In genomic region chr19:38907670-38908069, GRCh38 we compare ENCODE assay signal across 23 cellular contexts. TPM values are rescaled to one million over a fixed set of nuclear protein-coding genes. Genes with fewer than 3 reads are reported as not detected.
DNase-seq lines count a peak whose midpoint lies in the region; ATAC-seq and TF ChIP-seq lines count a peak whose summit lies in the region.
"Had no signal": no experiment of that assay in that cellular context is flagged by ENCODE, and none has a peak within 500 bp of the region (broad histone marks: within the 10 kb centered on the region; RNA-seq: fewer than 3 reads in every experiment).

No MANE protein-coding gene starts in this region.

- H3F3A ChIP-seq in SK-N-SH (replicated peaks; ENCODE audit: insufficient read depth), result no peaks in the 10 kb centered on the region

- ATAC-seq in effector memory CD8-positive, alpha-beta T cell (replicated peaks), result no peak
- ATAC-seq in stimulated activated effector memory CD8-positive, alpha-beta T cell treated with anti-CD3 and anti-CD28 coated beads, Interleukin-12 subunit alpha, Interleukin-12 subunit beta, amount 100 ng/mL, for 72 hours, result no peak
- ATAC-seq in activated T-helper 17 cell treated with anti-CD3 and anti-CD28 coated beads, Interleukin-2, amount 50 U/mL, for 72 hours (replicated peaks), result no peak
- ATAC-seq in HG03520 (IDR thresholded peaks at IDR 0.05; ENCODE audit: unreplicated experiment), result no peak
- ATAC-seq: HepG2, K562 had no signal

- CTCF ChIA-PET in activated naive CD4-positive, alpha-beta T cell treated with anti-CD3 and anti-CD28 coated beads, Interleukin-2, amount 10 ng/mL, durations not matched to agents 7 days and 5 days (lab: Charles Lee), result interaction anchor here (0.7 kb wide), 1 partner anchor 391 kb away, joined by 3 read pairs; no protein-coding TSS in a partner anchor
- CTCF ChIA-PET in activated naive CD4-positive, alpha-beta T cell treated with anti-CD3 and anti-CD28 coated beads for 36 hours (lab: Charles Lee), result interaction anchor here (1.2 kb wide), 1 partner anchor 22 kb away, joined by 7 read pairs; the partner anchor contains the start of genes MRPS12 and SARS2
- CTCF ChIA-PET in SK-N-SH (lab: Yijun Ruan, JAX), result interaction anchor here (1.0 to 2.3 kb wide), 2 partner anchors 21 to 22 kb away, joined by 3 to 10 read pairs; partner anchors contain the start of genes MRPS12 and SARS2

- H3K36me3 ChIP-seq in H7 (replicated peaks; ENCODE audit: control insufficient read depth, insufficient read depth, low read length) (peaks cover 5% of the 10 kb centered on the region), SK-N-SH (replicated peaks in 1 of 2; ENCODE audit: control insufficient read depth in 1 of 2, insufficient read depth in 2 of 2, low read length in 1 of 2) (peaks cover 0 to 12% of the 10 kb centered on the region in 2 experiments)

- no peak for TF ChIP-seq RAD21 in SK-N-SH (IDR thresholded peaks at IDR 0.05; ENCODE audit: low read length)

- WGBS in SK-N-SH (ENCODE audit: low lambda C conversion rate), result 95% methylated on average over 12 of the region's 12 CpGs

- H3K27me3 Mint-ChIP-seq in activated naive CD4-positive, alpha-beta T cell treated with anti-CD3 and anti-CD28 coated beads, Interleukin-2, amount 10 ng/mL, durations not matched to agents 7 days and 5 days, result no peaks in the 10 kb centered on the region
- no peaks in the 10 kb centered on the region for H3K27me3 Mint-ChIP-seq in activated naive CD4-positive, alpha-beta T cell treated with anti-CD3 and anti-CD28 coated beads for 36 hours (ENCODE audit: low read depth)
- no peaks in the 10 kb centered on the region for H3K27me3 Mint-ChIP-seq in effector memory CD8-positive, alpha-beta T cell
- no peaks in the 10 kb centered on the region for H3K27me3 Mint-ChIP-seq in activated T-helper 17 cell treated with anti-CD3 and anti-CD28 coated beads, Interleukin-2, amount 50 U/mL, for 72 hours

- H3K4me1 ChIP-seq in SK-N-SH (ENCODE audit: control insufficient read depth in 1 of 2, insufficient read depth in 2 of 2, low read depth in 1 of 2, low read length in 1 of 2), result no peaks in the 10 kb centered on the region

- H3K9ac ChIP-seq in SK-N-SH, result no peak overlapping the region

- TF ChIP-seq EP300 in SK-N-SH (IDR thresholded peaks at IDR 0.05; ENCODE audit: borderline replicate concordance in 1 of 2, low read depth in 1 of 2, low read length in 1 of 2), result no peak

- no peak overlapping the region for H3K4me2 ChIP-seq in SK-N-SH

- POLR2A ChIA-PET in SK-N-SH (lab: Yijun Ruan, JAX), result no interaction called here

- H3K9me3 Mint-ChIP-seq in activated naive CD4-positive, alpha-beta T cell treated with anti-CD3 and anti-CD28 coated beads, Interleukin-2, amount 10 ng/mL, durations not matched to agents 7 days and 5 days, result peaks cover 6% of the 10 kb centered on the region
- H3K9me3 Mint-ChIP-seq in activated naive CD4-positive, alpha-beta T cell treated with anti-CD3 and anti-CD28 coated beads for 36 hours, result no peaks in the 10 kb centered on the region
- H3K9me3 Mint-ChIP-seq in effector memory CD8-positive, alpha-beta T cell, result no peaks in the 10 kb centered on the region
- no peaks in the 10 kb centered on the region for H3K9me3 Mint-ChIP-seq in stimulated activated effector memory CD8-positive, alpha-beta T cell treated with anti-CD3 and anti-CD28 coated beads, Interleukin-12 subunit alpha, Interleukin-12 subunit beta, amount 100 ng/mL, for 72 hours
- no peaks in the 10 kb centered on the region for H3K9me3 Mint-ChIP-seq in activated T-helper 17 cell treated with anti-CD3 and anti-CD28 coated beads, Interleukin-2, amount 50 U/mL, for 72 hours

- H4K20me1 ChIP-seq in SK-N-SH (ENCODE audit: insufficient read depth), result no peaks in the 10 kb centered on the region

- TF ChIP-seq CTCF in SK-N-SH (IDR thresholded peaks at IDR 0.05), result no peak

- H3K36me3 Mint-ChIP-seq in activated naive CD4-positive, alpha-beta T cell treated with anti-CD3 and anti-CD28 coated beads, Interleukin-2, amount 10 ng/mL, durations not matched to agents 7 days and 5 days, result peaks cover 36% of the 10 kb centered on the region
- peaks cover 26% of the 10 kb centered on the region for H3K36me3 Mint-ChIP-seq in activated naive CD4-positive, alpha-beta T cell treated with anti-CD3 and anti-CD28 coated beads for 36 hours (ENCODE audit: low read depth)
- H3K36me3 Mint-ChIP-seq in effector memory CD8-positive, alpha-beta T cell (ENCODE audit: insufficient read depth), result peaks cover 54% of the 10 kb centered on the region
- H3K36me3 Mint-ChIP-seq in stimulated activated effector memory CD8-positive, alpha-beta T cell treated with anti-CD3 and anti-CD28 coated beads, Interleukin-12 subunit alpha, Interleukin-12 subunit beta, amount 100 ng/mL, for 72 hours, result peaks cover 72% of the 10 kb centered on the region
- H3K36me3 Mint-ChIP-seq in activated T-helper 17 cell treated with anti-CD3 and anti-CD28 coated beads, Interleukin-2, amount 50 U/mL, for 72 hours (ENCODE audit: low read depth), result peaks cover 62% of the 10 kb centered on the region

- intact Hi-C loops in activated naive CD4-positive, alpha-beta T cell treated with anti-CD3 and anti-CD28 coated beads for 36 hours (cut with micrococcal nuclease), result no loop called here

- no peak overlapping the region for H2AFZ ChIP-seq in SK-N-SH (ENCODE audit: low read depth)

- H3K4me3 ChIP-seq in H7 (ENCODE audit: insufficient read depth, low read depth, low read length) (no peak overlapping the region), SK-N-SH (ENCODE audit: low read depth in 2 of 2, low read length in 1 of 2) (no peak overlapping the region)
- H3K4me3 ChIP-seq: K562, MG63 had no signal

- H3K79me2 ChIP-seq in SK-N-SH (ENCODE audit: insufficient read depth), result peaks cover 10% of the 10 kb centered on the region; the same call in 1 of the 2 replicates

- peaks cover 10% of the 10 kb centered on the region; the same call in 1 of the 2 replicates for H3K27me3 ChIP-seq in H7 (ENCODE audit: control insufficient read depth, insufficient read depth, low read length)
- H3K27me3 ChIP-seq in SK-N-SH (ENCODE audit: insufficient read depth), result no peaks in the 10 kb centered on the region
- H3K27me3 ChIP-seq: MG63 had no signal

- H3K4me3 Mint-ChIP-seq in activated naive CD4-positive, alpha-beta T cell treated with anti-CD3 and anti-CD28 coated beads, Interleukin-2, amount 10 ng/mL, durations not matched to agents 7 days and 5 days, result no peak overlapping the region
- no peak overlapping the region for H3K4me3 Mint-ChIP-seq in activated naive CD4-positive, alpha-beta T cell treated with anti-CD3 and anti-CD28 coated beads for 36 hours
- H3K4me3 Mint-ChIP-seq in effector memory CD8-positive, alpha-beta T cell, result peak overlapping the region in 1 of 2 donors; percentile 27
- no peak overlapping the region for H3K4me3 Mint-ChIP-seq in stimulated activated effector memory CD8-positive, alpha-beta T cell treated with anti-CD3 and anti-CD28 coated beads, Interleukin-12 subunit alpha, Interleukin-12 subunit beta, amount 100 ng/mL, for 72 hours
- no peak overlapping the region for H3K4me3 Mint-ChIP-seq in activated T-helper 17 cell treated with anti-CD3 and anti-CD28 coated beads, Interleukin-2, amount 50 U/mL, for 72 hours
- H3K4me3 Mint-ChIP-seq: HFFc6 had no signal

- peaks cover 17% of the 10 kb centered on the region for H3K4me1 Mint-ChIP-seq in activated naive CD4-positive, alpha-beta T cell treated with anti-CD3 and anti-CD28 coated beads, Interleukin-2, amount 10 ng/mL, durations not matched to agents 7 days and 5 days
- H3K4me1 Mint-ChIP-seq in activated naive CD4-positive, alpha-beta T cell treated with anti-CD3 and anti-CD28 coated beads for 36 hours (ENCODE audit: low read depth), result peaks cover 21% of the 10 kb centered on the region
- H3K4me1 Mint-ChIP-seq in effector memory CD8-positive, alpha-beta T cell (ENCODE audit: low read depth in 2 of 2), result peaks cover 10% of the 10 kb centered on the region in 2 donors
- H3K4me1 Mint-ChIP-seq in stimulated activated effector memory CD8-positive, alpha-beta T cell treated with anti-CD3 and anti-CD28 coated beads, Interleukin-12 subunit alpha, Interleukin-12 subunit beta, amount 100 ng/mL, for 72 hours, result peaks cover 25% of the 10 kb centered on the region
- H3K4me1 Mint-ChIP-seq in activated T-helper 17 cell treated with anti-CD3 and anti-CD28 coated beads, Interleukin-2, amount 50 U/mL, for 72 hours, result no peaks in the 10 kb centered on the region

- no peaks in the 10 kb centered on the region for H3K9me3 ChIP-seq in SK-N-SH
- H3K9me3 ChIP-seq: MG63 had no signal

- H3K9me2 ChIP-seq in SK-N-SH, result no peaks in the 10 kb centered on the region

- no peak overlapping the region for H3K27ac ChIP-seq in SK-N-SH (ENCODE audit: low read depth in 2 of 2, low read length in 1 of 2)
- H3K27ac ChIP-seq: C4-2B, HL-60 had no signal

- DNase-seq in activated naive CD4-positive, alpha-beta T cell treated with anti-CD3 and anti-CD28 coated beads, Interleukin-2, amount 10 ng/mL, durations not matched to agents 7 days and 5 days, result no peak
- DNase-seq in activated naive CD4-positive, alpha-beta T cell treated with anti-CD3 and anti-CD28 coated beads for 36 hours, result no peak
- DNase-seq in H7, result peak; percentile 31
- DNase-seq in effector memory CD8-positive, alpha-beta T cell, result no peak
- no peak for DNase-seq in stimulated activated effector memory CD8-positive, alpha-beta T cell treated with anti-CD3 and anti-CD28 coated beads, Interleukin-12 subunit alpha, Interleukin-12 subunit beta, amount 100 ng/mL, for 72 hours (ENCODE audit: low spot score in 2 of 2)
- DNase-seq in SK-N-SH, result no peak
- DNase-seq: EL, HFFc6, MG63, NCI-H1417, NCI-H187, NCI-H446, NCI-H526 treated with DMSO at 0.1 percent for 48 hours, Right ventricle myocardium superior had no signal

- H3K27ac Mint-ChIP-seq in activated naive CD4-positive, alpha-beta T cell treated with anti-CD3 and anti-CD28 coated beads, Interleukin-2, amount 10 ng/mL, durations not matched to agents 7 days and 5 days, result peak overlapping the region; percentile 5
- H3K27ac Mint-ChIP-seq in activated naive CD4-positive, alpha-beta T cell treated with anti-CD3 and anti-CD28 coated beads for 36 hours, result no peak overlapping the region
- H3K27ac Mint-ChIP-seq in effector memory CD8-positive, alpha-beta T cell, result peak overlapping the region; percentile 23 to 60
- peak overlapping the region; percentile 81 for H3K27ac Mint-ChIP-seq in stimulated activated effector memory CD8-positive, alpha-beta T cell treated with anti-CD3 and anti-CD28 coated beads, Interleukin-12 subunit alpha, Interleukin-12 subunit beta, amount 100 ng/mL, for 72 hours
- no peak overlapping the region for H3K27ac Mint-ChIP-seq in activated T-helper 17 cell treated with anti-CD3 and anti-CD28 coated beads, Interleukin-2, amount 50 U/mL, for 72 hours
- H3K27ac Mint-ChIP-seq: HFFc6 had no signal

RNA-seq across cellular contexts. Expression of gene CCER2, which starts 4.3 kb away (rescaled TPM):
- under 1 TPM; 0.26 to 0.44 TPM for total RNA-seq in activated naive CD4-positive, alpha-beta T cell treated with anti-CD3 and anti-CD28 coated beads for 36 hours
- total RNA-seq in H7 (2014; rRNA removed; shearing (Covaris generic)), result 0.07 TPM in 1 of 2 replicates, not detected in the other
- total RNA-seq in activated T-helper 17 cell treated with anti-CD3 and anti-CD28 coated beads, Interleukin-2, amount 50 U/mL, for 72 hours, result under 1 TPM; 0.24 to 0.86 TPM
- 0.36 and 0.70 TPM in 2 replicates for polyA plus RNA-seq in SK-N-SH (2012; rRNA removed)
- polyA plus RNA-seq in SK-N-SH (2012; cell fraction: cytosol; rRNA removed), result 0.12 and 0.15 TPM in 2 replicates
- 4.9 and 7.5 TPM in 2 replicates for polyA plus RNA-seq in SK-N-SH (2012; cell fraction: nucleus; rRNA removed)
- total RNA-seq: H4, HepG2, HT-29, LHCN-M2, Right ventricle myocardium superior had no signal

RNA-seq across cellular contexts. Expression of gene NFKBIB, which starts 7.9 kb away (rescaled TPM):
- total RNA-seq in activated naive CD4-positive, alpha-beta T cell treated with anti-CD3 and anti-CD28 coated beads for 36 hours, result 10 to 100 TPM; 47.2 to 52.7 TPM
- 26.0 and 30.6 TPM in 2 replicates for total RNA-seq in H7 (2014; rRNA removed; shearing (Covaris generic))
- 10 to 100 TPM; 41.2 to 68.7 TPM for total RNA-seq in activated T-helper 17 cell treated with anti-CD3 and anti-CD28 coated beads, Interleukin-2, amount 50 U/mL, for 72 hours
- 29.6 and 31.8 TPM in 2 replicates for polyA plus RNA-seq in SK-N-SH (2012; rRNA removed)
- 17.5 and 22.5 TPM in 2 replicates for polyA plus RNA-seq in SK-N-SH (2012; cell fraction: cytosol; rRNA removed)
- 18.6 and 29.5 TPM in 2 replicates for polyA plus RNA-seq in SK-N-SH (2012; cell fraction: nucleus; rRNA removed)

RNA-seq across cellular contexts. Expression of gene SIRT2, which starts 8.3 kb away (rescaled TPM):
- 10 to 100 TPM; 18.2 to 19.6 TPM for total RNA-seq in activated naive CD4-positive, alpha-beta T cell treated with anti-CD3 and anti-CD28 coated beads for 36 hours
- 11.6 and 11.8 TPM in 2 replicates for total RNA-seq in H7 (2014; rRNA removed; shearing (Covaris generic))
- total RNA-seq in activated T-helper 17 cell treated with anti-CD3 and anti-CD28 coated beads, Interleukin-2, amount 50 U/mL, for 72 hours, result 10 to 100 TPM; 37.9 to 41.2 TPM
- 37.9 and 39.3 TPM in 2 replicates for polyA plus RNA-seq in SK-N-SH (2012; rRNA removed)
- polyA plus RNA-seq in SK-N-SH (2012; cell fraction: cytosol; rRNA removed), result 17.9 and 27.7 TPM in 2 replicates
- polyA plus RNA-seq in SK-N-SH (2012; cell fraction: nucleus; rRNA removed), result 86.3 and 93.6 TPM in 2 replicates

RNA-seq across cellular contexts. Expression of gene SARS2, which starts 22.9 kb away (rescaled TPM):
- 10 to 100 TPM; 43.6 to 52.6 TPM for total RNA-seq in activated naive CD4-positive, alpha-beta T cell treated with anti-CD3 and anti-CD28 coated beads for 36 hours
- total RNA-seq in H7 (2014; rRNA removed; shearing (Covaris generic)), result 65.9 and 75.6 TPM in 2 replicates
- 10 to 100 TPM; 27.5 to 49.3 TPM for total RNA-seq in activated T-helper 17 cell treated with anti-CD3 and anti-CD28 coated beads, Interleukin-2, amount 50 U/mL, for 72 hours
- 36.5 and 39.8 TPM in 2 replicates for polyA plus RNA-seq in SK-N-SH (2012; rRNA removed)
- polyA plus RNA-seq in SK-N-SH (2012; cell fraction: cytosol; rRNA removed), result 6.7 and 12.2 TPM in 2 replicates
- 209 and 249 TPM in 2 replicates for polyA plus RNA-seq in SK-N-SH (2012; cell fraction: nucleus; rRNA removed)

RNA-seq across cellular contexts. Expression of gene MRPS12, which starts 23.1 kb away (rescaled TPM):
- 10 to 100 TPM; 49.0 to 56.0 TPM for total RNA-seq in activated naive CD4-positive, alpha-beta T cell treated with anti-CD3 and anti-CD28 coated beads for 36 hours
- total RNA-seq in H7 (2014; rRNA removed; shearing (Covaris generic)), result 106 and 115 TPM in 2 replicates
- total RNA-seq in activated T-helper 17 cell treated with anti-CD3 and anti-CD28 coated beads, Interleukin-2, amount 50 U/mL, for 72 hours, result 100 to 1,000 TPM in 1 of 2 donors, 10 to 100 TPM in 1; 52.7 to 106 TPM
- 55.7 and 59.6 TPM in 2 replicates for polyA plus RNA-seq in SK-N-SH (2012; rRNA removed)
- polyA plus RNA-seq in SK-N-SH (2012; cell fraction: cytosol; rRNA removed), result 27.9 and 43.4 TPM in 2 replicates
- 30.4 and 35.2 TPM in 2 replicates for polyA plus RNA-seq in SK-N-SH (2012; cell fraction: nucleus; rRNA removed)

Comparison
In these comparisons a context has a peak if more than half of its experiments do, and no peak if none do; other contexts are left out.
1. H3K27ac Mint-ChIP-seq: peak in activated naive CD4-positive, alpha-beta T cell treated with anti-CD3 and anti-CD28 coated beads, Interleukin-2, amount 10 ng/mL, durations not matched to agents 7 days and 5 days (single experiment), effector memory CD8-positive, alpha-beta T cell (2 of 2) and stimulated activated effector memory CD8-positive, alpha-beta T cell treated with anti-CD3 and anti-CD28 coated beads, Interleukin-12 subunit alpha, Interleukin-12 subunit beta, amount 100 ng/mL, for 72 hours (single experiment); none in activated naive CD4-positive, alpha-beta T cell treated with anti-CD3 and anti-CD28 coated beads for 36 hours (single experiment) and activated T-helper 17 cell treated with anti-CD3 and anti-CD28 coated beads, Interleukin-2, amount 50 U/mL, for 72 hours (single experiment).